ENCODE assay signal across 1 cellular context in genomic region chr4:153758136-153758535, GRCh38.
TF ChIP-seq lines count a peak whose summit lies in the region.

No MANE protein-coding gene starts in this region.

TF ChIP-seq in GM23338, 12 proteins besides CTCF, POLR2A, EP300 and RAD21 (continued from another document):
- TF ChIP-seq ZNF462 (CRISPR knock-in tag; IDR thresholded peaks at IDR 0.05) = no peak
- TF ChIP-seq ZNF114 (CRISPR knock-in tag; IDR thresholded peaks at IDR 0.05) = no peak
- no peak for TF ChIP-seq ETS1 (IDR thresholded peaks at IDR 0.05)
- TF ChIP-seq JUNB (IDR thresholded peaks at IDR 0.05; ENCODE audit: unreplicated experiment) = no peak
- no peak for TF ChIP-seq EZH2phosphoT487 (IDR thresholded peaks at IDR 0.05; ENCODE audit: unreplicated experiment)
- no peak for TF ChIP-seq NANOG (IDR thresholded peaks at IDR 0.05; ENCODE audit: borderline replicate concordance)
- no peak for TF ChIP-seq STAT1 (IDR thresholded peaks at IDR 0.05; ENCODE audit: unreplicated experiment)
- no peak for TF ChIP-seq ZNF331 (CRISPR knock-in tag; IDR thresholded peaks at IDR 0.05; ENCODE audit: low read depth)
- TF ChIP-seq POLR2AphosphoS5 (IDR thresholded peaks at IDR 0.05; ENCODE audit: low read depth) = no peak
- no peak for TF ChIP-seq EZH2 (IDR thresholded peaks at IDR 0.05; ENCODE audit: low read depth, unreplicated experiment)
